8 cellular contexts compared by ENCODE assay signal in the genomic region with DNA sequence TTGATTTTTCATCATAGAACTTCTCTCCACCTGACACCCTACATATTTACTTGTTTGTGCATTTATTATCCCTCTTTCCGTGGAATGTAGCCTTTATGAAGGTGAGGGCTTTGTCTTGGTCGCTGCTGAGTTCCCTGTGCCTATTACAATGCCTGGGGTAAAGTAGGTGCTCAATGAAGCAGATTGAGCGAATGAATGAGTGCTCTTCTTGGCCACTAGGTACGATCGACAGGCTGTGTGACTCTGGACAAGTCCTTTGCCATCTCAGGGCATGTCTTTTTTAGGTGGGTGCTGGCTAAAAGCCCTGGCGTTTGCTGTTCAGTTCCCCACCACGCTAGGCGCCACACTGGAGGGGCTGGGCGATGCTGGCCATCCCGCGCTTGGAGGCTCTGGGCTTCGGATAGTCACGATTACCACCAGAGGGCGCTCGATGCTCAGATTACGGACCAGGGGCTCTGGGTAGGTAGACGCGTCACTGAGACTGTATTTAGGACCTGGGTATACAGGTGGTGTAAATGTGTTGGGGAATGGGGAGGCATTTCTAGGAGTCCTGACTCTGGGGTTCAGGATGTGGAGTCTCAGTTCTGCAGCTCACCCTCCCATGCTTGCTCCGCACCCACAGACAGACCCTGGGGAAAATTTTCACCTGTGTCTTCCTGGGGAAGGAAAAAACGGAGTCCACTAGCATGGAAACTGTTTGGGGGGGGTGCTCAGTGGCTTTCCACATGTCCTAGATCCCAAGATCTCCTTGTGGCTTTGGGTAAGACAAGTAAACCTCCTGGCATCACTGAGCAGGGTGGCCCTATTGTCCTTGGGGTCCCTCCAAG.
A peak's percentile ranks its signal among the peaks of the same experiment; 100 is the strongest.
DNase-seq lines count a peak whose midpoint lies in the region; ATAC-seq and TF ChIP-seq lines count a peak whose summit lies in the region.

No MANE protein-coding gene starts in this region.

- no peak overlapping the region for H3K4me3 Mint-ChIP-seq in CD4-positive, CD25-positive, alpha-beta regulatory T cell
- no peak overlapping the region for H3K4me3 Mint-ChIP-seq in endothelial cell (ENCODE audit: unreplicated experiment)
- H3K4me3 Mint-ChIP-seq in naive B cell, result no peak overlapping the region

- H3K4me1 ChIP-seq in CD4-positive, CD25-positive, alpha-beta regulatory T cell (ENCODE audit: control insufficient read depth, insufficient read depth, low read length, poor library complexity, severe bottlenecking), result no peaks in the 10 kb centered on the region

- no peak overlapping the region for H3K27ac Mint-ChIP-seq in CD4-positive, CD25-positive, alpha-beta regulatory T cell
- H3K27ac Mint-ChIP-seq in endothelial cell (ENCODE audit: unreplicated experiment) (no peak overlapping the region), naive B cell (no peak overlapping the region)

- peaks cover 46% of the 10 kb centered on the region for H3K27me3 Mint-ChIP-seq in CD4-positive, CD25-positive, alpha-beta regulatory T cell
- peaks cover under 1% of the 10 kb centered on the region for H3K27me3 Mint-ChIP-seq in endothelial cell (ENCODE audit: unreplicated experiment)
- H3K27me3 Mint-ChIP-seq in naive B cell, result peaks cover 20 to 60% (median 31%) of the 10 kb centered on the region in 3 donors

- H3K27me3 ChIP-seq in CD4-positive, CD25-positive, alpha-beta regulatory T cell (ENCODE audit: control insufficient read depth, insufficient read depth, low read length), result peaks cover 14% of the 10 kb centered on the region

- no peak overlapping the region for H3K4me3 ChIP-seq in CD4-positive, CD25-positive, alpha-beta regulatory T cell (ENCODE audit: low read depth, low read length)

- peak; percentile 76 for TF ChIP-seq CTCF in endothelial cell (IDR thresholded peaks at IDR 0.05; ENCODE audit: unreplicated experiment)

- no peaks in the 10 kb centered on the region for H3K36me3 Mint-ChIP-seq in CD4-positive, CD25-positive, alpha-beta regulatory T cell
- H3K36me3 Mint-ChIP-seq in endothelial cell (ENCODE audit: low read depth, unreplicated experiment) (no peaks in the 10 kb centered on the region), naive B cell (no peaks in the 10 kb centered on the region)

- no peaks in the 10 kb centered on the region for H3K4me1 Mint-ChIP-seq in CD4-positive, CD25-positive, alpha-beta regulatory T cell
- H3K4me1 Mint-ChIP-seq in endothelial cell (ENCODE audit: unreplicated experiment), result no peaks in the 10 kb centered on the region
- peaks cover 0 to 11% (median 3%) of the 10 kb centered on the region in 3 donors for H3K4me1 Mint-ChIP-seq in naive B cell

- H3K9me3 ChIP-seq in CD4-positive, CD25-positive, alpha-beta regulatory T cell (ENCODE audit: control insufficient read depth in 2 of 2, low read length in 2 of 2), result no peaks in the 10 kb centered on the region

- peak; percentile 14 to 59 (median 38) for DNase-seq in CD4-positive, CD25-positive, alpha-beta regulatory T cell
- DNase-seq in HT-29 (ENCODE audit: low spot score) (peak; percentile 85), NCI-H82 (lab: John Stamatoyannopoulos, UW) (peak; percentile 95), endothelial cell (ENCODE audit: low spot score) (peak; percentile 86), naive B cell (peak; percentile 39)
- DNase-seq in activated CD8-positive, alpha-beta memory T cell treated with anti-CD3 and anti-CD28 coated beads for 4 hours (ENCODE audit: low read depth in 2 of 2), result peak; percentile 24 to 26
- peak; percentile 16 to 26 for DNase-seq in stimulated activated CD8-positive, alpha-beta memory T cell treated with anti-CD3 and anti-CD28 coated beads, Interleukin-7, amount 100 ng/mL, for 4 hours (ENCODE audit: low read depth in 2 of 2)

- no peak for ATAC-seq in CD4-positive, CD25-positive, alpha-beta regulatory T cell (ENCODE audit: low read depth in 2 of 2)
- peak; percentile 58 to 82 for ATAC-seq in naive B cell (ENCODE audit: low read depth in 2 of 2)
- ATAC-seq in HG02981 (IDR thresholded peaks at IDR 0.05; ENCODE audit: unreplicated experiment), result no peak

- no peak overlapping the region for H3K27ac ChIP-seq in CD4-positive, CD25-positive, alpha-beta regulatory T cell (ENCODE audit: insufficient read depth, low read length, poor library complexity, severe bottlenecking)

- H3K9me3 Mint-ChIP-seq in CD4-positive, CD25-positive, alpha-beta regulatory T cell, result peaks cover 0 to 3% (median 0%) of the 10 kb centered on the region in 7 donors
- H3K9me3 Mint-ChIP-seq in endothelial cell (ENCODE audit: unreplicated experiment) (no peaks in the 10 kb centered on the region), naive B cell (no peaks in the 10 kb centered on the region)

- no peaks in the 10 kb centered on the region for H3K36me3 ChIP-seq in CD4-positive, CD25-positive, alpha-beta regulatory T cell (ENCODE audit: control insufficient read depth, insufficient read depth, low read length)

Comparison
In these comparisons a context has a peak if more than half of its experiments do, and no peak if none do; other contexts are left out.
1. ATAC-seq: peak in naive B cell (2 of 2); none in CD4-positive, CD25-positive, alpha-beta regulatory T cell (0 of 2) and HG02981 (single experiment).
2. DNase-seq: peak in every context shown above with its lines; median percentile 95 in NCI-H82; 86 in endothelial cell; 85 in HT-29; 39 in naive B cell; 38 in CD4-positive, CD25-positive, alpha-beta regulatory T cell; 25 in activated CD8-positive, alpha-beta memory T cell treated with anti-CD3 and anti-CD28 coated beads for 4 hours; 21 in stimulated activated CD8-positive, alpha-beta memory T cell treated with anti-CD3 and anti-CD28 coated beads, Interleukin-7, amount 100 ng/mL, for 4 hours.